In the genomic region with DNA sequence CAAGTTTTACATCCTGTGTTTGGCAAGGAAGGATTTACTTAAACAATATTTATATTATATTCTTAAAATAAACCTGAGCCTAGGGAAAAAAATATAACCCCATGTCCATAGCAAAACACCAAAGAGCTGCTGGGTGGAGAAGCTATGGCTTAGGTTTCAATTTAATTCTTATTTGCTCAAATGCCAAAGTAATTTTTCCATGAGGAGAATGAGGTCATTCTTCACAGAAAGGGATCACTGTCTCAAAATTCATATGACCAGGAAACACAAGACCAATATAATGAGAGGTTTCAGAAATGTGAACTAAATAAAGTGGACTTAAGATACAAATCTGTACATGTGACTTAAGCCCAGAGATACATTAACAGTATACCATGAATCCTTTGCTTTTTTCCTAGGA, we compare ENCODE assay signal across 16 cellular contexts.
"Had no signal": no experiment of that assay in that cellular context is flagged by ENCODE, and none has a peak within 500 bp of the region (broad histone marks: within the 10 kb centered on the region; RNA-seq: fewer than 3 reads in every experiment).

No MANE protein-coding gene starts in this region.

- ATAC-seq: natural killer cell treated with Interleukin-12 subunit alpha and Interleukin-12 subunit beta and Interleukin-15 and Interleukin-18, amount 100 ng/mL, for 72 hours; upper lobe of right lung had no signal

- H3K36me3 ChIP-seq: prostate gland, stomach, thoracic aorta, upper lobe of right lung had no signal

- H3K4me3 ChIP-seq: prostate gland, stomach, thoracic aorta, upper lobe of right lung had no signal

- FAIRE-seq: kidney had no signal

- H3K4me1 ChIP-seq: prostate gland, upper lobe of right lung had no signal

- H3K27ac ChIP-seq: prostate gland, thoracic aorta, upper lobe of right lung had no signal

- H3K9me3 ChIP-seq: prostate gland, stomach, thoracic aorta, upper lobe of right lung had no signal

- DNase-seq: activated CD4-positive, alpha-beta T cell treated with anti-CD3 and anti-CD28 coated beads, Interleukin-2, amount 10 ng/mL, durations not matched to agents 7 days and 5 days; activated CD8-positive, alpha-beta memory T cell treated with anti-CD3 and anti-CD28 coated beads for 24 hours; activated gamma-delta T cell treated with Interleukin-2 at 50 U/mL for 16 hours; activated naive CD8-positive, alpha-beta T cell treated with anti-CD3 and anti-CD28 coated beads for 36 hours; endodermal cell; hippocampal formation; kidney; mesendoderm; occipital lobe; stimulated activated CD4-positive, alpha-beta T cell treated with anti-CD3 and anti-CD28 coated beads, Interleukin-12 subunit alpha, Interleukin-12 subunit beta, amount 100 ng/mL, for 4 hours; stimulated activated CD4-positive, alpha-beta T cell treated with anti-CD3 and anti-CD28 coated beads, Interleukin-2, amount 100 ng/mL, for 24 hours; stomach; upper lobe of right lung had no signal

- H3K27me3 ChIP-seq: stomach, upper lobe of right lung had no signal
